Comparison of ENCODE assay signal across 8 cellular contexts in genomic region chr10:61592581-61592980, GRCh38.
DNase-seq lines count a peak whose midpoint lies in the region; ATAC-seq and TF ChIP-seq lines count a peak whose summit lies in the region.

No MANE protein-coding gene starts in this region.

- TF ChIP-seq CTCF in 22Rv1 (IDR thresholded peaks at IDR 0.05) (peak; percentile 78), endodermal cell (conservative IDR thresholded peaks at IDR 0.05) (peak; percentile 81)

- H3K4me1 Mint-ChIP-seq in endodermal cell = peaks cover 16% of the 10 kb centered on the region
- no peaks in the 10 kb centered on the region for H3K4me1 Mint-ChIP-seq in activated CD4-positive, alpha-beta memory T cell treated with anti-CD3 and anti-CD28 coated beads for 36 hours (ENCODE audit: low read depth)

- ATAC-seq in GM18870 (IDR thresholded peaks at IDR 0.05; ENCODE audit: unreplicated experiment) = peak; percentile 74
- no peak for ATAC-seq in HG03025 (IDR thresholded peaks at IDR 0.05; ENCODE audit: low FRiP score, unreplicated experiment)

- CTCF ChIA-PET in activated CD4-positive, alpha-beta memory T cell treated with anti-CD3 and anti-CD28 coated beads for 36 hours (lab: Charles Lee) = no interaction called here

- H3K9ac ChIP-seq in endodermal cell (ENCODE audit: extremely low read depth, low read length, poor library complexity, severe bottlenecking) = no peak overlapping the region

- no peaks in the 10 kb centered on the region for H3K27me3 ChIP-seq in endodermal cell (ENCODE audit: control insufficient read depth, insufficient read depth, low read length, poor library complexity, severe bottlenecking)

- no peak overlapping the region for H3K4me3 ChIP-seq in endodermal cell (ENCODE audit: low read length)

- no peaks in the 10 kb centered on the region for H3K9me3 Mint-ChIP-seq in endodermal cell
- H3K9me3 Mint-ChIP-seq in activated CD4-positive, alpha-beta memory T cell treated with anti-CD3 and anti-CD28 coated beads for 36 hours = no peaks in the 10 kb centered on the region

- intact Hi-C loops in activated CD4-positive, alpha-beta memory T cell treated with anti-CD3 and anti-CD28 coated beads for 36 hours (cut with micrococcal nuclease) = no loop called here

- no peaks in the 10 kb centered on the region for H3K27me3 Mint-ChIP-seq in endodermal cell (ENCODE audit: insufficient read depth)
- peaks cover 1% of the 10 kb centered on the region for H3K27me3 Mint-ChIP-seq in activated CD4-positive, alpha-beta memory T cell treated with anti-CD3 and anti-CD28 coated beads for 36 hours

- H3K36me3 Mint-ChIP-seq in endodermal cell (ENCODE audit: low read depth) = no peaks in the 10 kb centered on the region
- H3K36me3 Mint-ChIP-seq in activated CD4-positive, alpha-beta memory T cell treated with anti-CD3 and anti-CD28 coated beads for 36 hours = no peaks in the 10 kb centered on the region

- no peaks in the 10 kb centered on the region for H3K4me1 ChIP-seq in endodermal cell (ENCODE audit: control insufficient read depth, insufficient read depth, low read length)

- H3K4me3 Mint-ChIP-seq in endodermal cell = no peak overlapping the region
- no peak overlapping the region for H3K4me3 Mint-ChIP-seq in activated CD4-positive, alpha-beta memory T cell treated with anti-CD3 and anti-CD28 coated beads for 36 hours

- H3K27ac Mint-ChIP-seq in endodermal cell = no peak overlapping the region
- no peak overlapping the region for H3K27ac Mint-ChIP-seq in activated CD4-positive, alpha-beta memory T cell treated with anti-CD3 and anti-CD28 coated beads for 36 hours

- POLR2A ChIA-PET in activated CD4-positive, alpha-beta memory T cell treated with anti-CD3 and anti-CD28 coated beads for 36 hours (lab: Charles Lee) = no interaction called here

- no peak overlapping the region for H3K27ac ChIP-seq in 22Rv1
- H3K27ac ChIP-seq in endodermal cell (ENCODE audit: low read depth, low read length) = no peak overlapping the region

- H3K36me3 ChIP-seq in endodermal cell (ENCODE audit: control insufficient read depth, insufficient read depth, low read length) = no peaks in the 10 kb centered on the region

- H3K9me3 ChIP-seq in endodermal cell (ENCODE audit: control insufficient read depth, low read length) = no peaks in the 10 kb centered on the region

- DNase-seq in HT-29 (ENCODE audit: low spot score) = peak; percentile 60
- peak; percentile 68 for DNase-seq in endodermal cell
- no peak for DNase-seq in activated CD4-positive, alpha-beta memory T cell treated with anti-CD3 and anti-CD28 coated beads for 36 hours
- no peak for DNase-seq in middle frontal gyrus (ENCODE audit: extremely low spot score, low spot score)
- no peak for DNase-seq in stimulated activated CD4-positive, alpha-beta T cell treated with anti-CD3 and anti-CD28 coated beads, Interleukin-4, amount 100 ng/mL, for 24 hours

- 70 to 100% methylated on average over 1 to 2 of the region's 2 CpGs for WGBS in endodermal cell (ENCODE audit: insufficient coverage in 1 of 2, insufficient read length in 1 of 2), 2 experiments

Comparison
In these comparisons a context has a peak if more than half of its experiments do, and no peak if none do; other contexts are left out.
1. DNase-seq: peak in HT-29 (single experiment) and endodermal cell (single experiment); none in activated CD4-positive, alpha-beta memory T cell treated with anti-CD3 and anti-CD28 coated beads for 36 hours (single experiment), middle frontal gyrus (single experiment) and stimulated activated CD4-positive, alpha-beta T cell treated with anti-CD3 and anti-CD28 coated beads, Interleukin-4, amount 100 ng/mL, for 24 hours (single experiment).